ENCODE assay signal across 23 cellular contexts in the genomic region with DNA sequence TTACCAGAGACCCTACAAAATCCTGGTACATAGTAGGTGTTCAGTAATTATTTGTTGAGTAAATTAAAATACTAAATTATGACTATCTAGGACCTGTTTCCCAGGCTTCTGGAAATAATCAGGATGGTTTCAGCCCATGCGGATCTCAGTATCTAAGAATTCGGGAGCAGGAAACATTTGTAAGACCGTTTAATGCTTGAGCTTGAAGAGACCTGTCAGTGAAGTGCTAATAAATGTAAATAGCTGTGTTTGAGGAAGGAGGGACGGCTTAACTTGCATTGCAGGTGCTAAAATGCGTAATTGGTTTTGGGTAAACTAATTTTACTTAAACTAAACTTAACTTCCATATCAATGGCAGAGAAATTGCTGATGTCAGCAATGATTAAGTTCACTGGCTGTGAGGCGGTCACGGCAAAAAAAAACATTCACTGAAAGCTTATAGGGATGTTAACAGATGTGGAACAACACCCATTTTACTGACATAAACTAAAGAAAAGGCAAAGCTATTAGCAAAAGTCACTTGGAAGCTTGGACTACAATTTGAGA. TPM values are rescaled to one million over a fixed set of nuclear protein-coding genes. Genes with fewer than 3 reads are reported as not detected.
DNase-seq lines count a peak whose midpoint lies in the region; ATAC-seq, FAIRE-seq and TF ChIP-seq lines count a peak whose summit lies in the region.
"Had no signal": no experiment of that assay in that cellular context is flagged by ENCODE, and none has a peak within 500 bp of the region (broad histone marks: within the 10 kb centered on the region; RNA-seq: fewer than 3 reads in every experiment).

No MANE protein-coding gene starts in this region.

- no peaks in the 10 kb centered on the region for H3K36me3 Mint-ChIP-seq in T-cell

- POLR2A ChIA-PET in K562 (lab: Yijun Ruan, JAX) (interaction anchor here (0.7 kb wide), 1 partner anchor 69 kb away, joined by 5 read pairs; no protein-coding TSS in a partner anchor), T-cell (lab: Charles Lee) (no interaction called here)

- no peak for TF ChIP-seq RAD21 in K562 (CRISPR knock-in tag; conservative IDR thresholded peaks at IDR 0.05 in 1 of 2, IDR thresholded peaks at IDR 0.05 in 1 of 2)

- H3K9me3 ChIP-seq in K562 (replicated peaks; ENCODE audit: control insufficient read depth, insufficient read depth, low read depth, low read length), result no peaks in the 10 kb centered on the region
- H3K9me3 ChIP-seq in left lung, result no peaks in the 10 kb centered on the region
- no peaks in the 10 kb centered on the region for H3K9me3 ChIP-seq in aorta (ENCODE audit: control insufficient read depth, low read length)
- no peaks in the 10 kb centered on the region for H3K9me3 ChIP-seq in thyroid gland
- H3K9me3 ChIP-seq: ovary had no signal

- H3K4me1 ChIP-seq in K562 (replicated peaks in 1 of 2; ENCODE audit: control insufficient read depth in 2 of 2, insufficient read depth in 2 of 2, low read length in 2 of 2) (peaks cover 0 to 6% of the 10 kb centered on the region in 2 experiments; a peak in 2 of 5 replicates), left lung (no peaks in the 10 kb centered on the region), aorta (ENCODE audit: control insufficient read depth in 1 of 2, insufficient read depth in 2 of 2, low read length in 2 of 2) (peaks cover 2 to 12% of the 10 kb centered on the region in 2 donors), thyroid gland (no peaks in the 10 kb centered on the region)

- H3K27ac ChIP-seq in K562 (ENCODE audit: extremely low read depth, low read depth, low read length) (no peak overlapping the region), left lung (no peak overlapping the region), aorta (ENCODE audit: low read depth in 1 of 2, low read length in 2 of 2) (peak overlapping the region; percentile 72 to 95), thyroid gland (no peak overlapping the region)
- H3K27ac ChIP-seq: epithelial cell of prostate, ovary had no signal

- H3K9me3 Mint-ChIP-seq in T-cell, result no peaks in the 10 kb centered on the region
- H3K9me3 Mint-ChIP-seq: activated naive CD8-positive, alpha-beta T cell treated with anti-CD3 and anti-CD28 coated beads for 36 hours; activated T-helper 1 cell treated with anti-CD3 and anti-CD28 coated beads, Interleukin-12 subunit alpha, Interleukin-12 subunit beta, Interleukin-2, Interleukin-4 antibody, amounts not matched to agents 30 ng/mL and 10 ng/mL and 1 ng/mL, durations not matched to agents 14 hours and 24 hours and 36 hours; CD4-positive, alpha-beta T cell; dendritic cell treated with granulocyte-macrophage colony-stimulating factor and Interleukin-4, amounts not matched to agents 40 ng/mL and 50 ng/mL, for 4 days; HFFc6 had no signal

- BruUV-seq in K562 (replicated peaks; lab: Mats Ljungman, UMichigan), result no TSS peak

- H3K27ac Mint-ChIP-seq in T-cell, result no peak overlapping the region
- H3K27ac Mint-ChIP-seq: activated naive CD8-positive, alpha-beta T cell treated with anti-CD3 and anti-CD28 coated beads for 36 hours; activated T-helper 1 cell treated with anti-CD3 and anti-CD28 coated beads, Interleukin-12 subunit alpha, Interleukin-12 subunit beta, Interleukin-2, Interleukin-4 antibody, amounts not matched to agents 30 ng/mL and 10 ng/mL and 1 ng/mL, durations not matched to agents 14 hours and 24 hours and 36 hours; CD4-positive, alpha-beta T cell; dendritic cell treated with granulocyte-macrophage colony-stimulating factor and Interleukin-4, amounts not matched to agents 40 ng/mL and 50 ng/mL, for 4 days; HFFc6 had no signal

- H3K9ac ChIP-seq in K562 (ENCODE audit: insufficient read depth in 1 of 2, low read depth in 2 of 2, low read length in 2 of 2), result no peak overlapping the region

- no peak overlapping the region for H2AFZ ChIP-seq in K562 (ENCODE audit: low read depth, low read length)

- TF ChIP-seq POLR2A in K562 (conservative IDR thresholded peaks at IDR 0.05) (no peak), thyroid gland (IDR thresholded peaks at IDR 0.05) (no peak)

- peak; percentile 31 for ATAC-seq in left ventricle myocardium superior
- ATAC-seq in Right ventricle myocardium inferior, result no peak
- ATAC-seq in K562, result no peak
- ATAC-seq in left lung, result peak; percentile 76
- no peak for ATAC-seq in aorta (ENCODE audit: low FRiP score)
- ATAC-seq in T-cell (replicated peaks in 1 of 4), result no peak
- ATAC-seq: Panc1 had no signal

- H3K4me3 ChIP-seq in K562 (no peak overlapping the region), left lung (no peak overlapping the region), aorta (ENCODE audit: low read length in 2 of 2) (no peak overlapping the region), thyroid gland (replicated peaks in 1 of 3) (no peak overlapping the region)
- H3K4me3 ChIP-seq: ovary had no signal

- H3K27me3 ChIP-seq in K562 (ENCODE audit: control insufficient read depth in 2 of 2, insufficient read depth in 2 of 2, low read length in 2 of 2) (peaks cover 0 to 4% of the 10 kb centered on the region in 2 experiments; a peak in 2 of 5 replicates), left lung (no peaks in the 10 kb centered on the region), aorta (ENCODE audit: control insufficient read depth in 1 of 2, insufficient read depth in 2 of 2, low read length in 1 of 2) (no peaks in the 10 kb centered on the region), thyroid gland (no peaks in the 10 kb centered on the region)
- H3K27me3 ChIP-seq: ovary had no signal

- intact Hi-C loops in left ventricle myocardium superior (cut with micrococcal nuclease) (no loop called here), Right ventricle myocardium inferior (cut with DNase I) (no loop called here), K562 (cut with micrococcal nuclease) (no loop called here), left lung (cut with DNase I) (no loop called here), aorta (cut with DNase I) (loop anchor here in 1 of 2 donors (5.0 kb wide), 1 partner anchor 38 kb away; no protein-coding TSS in a partner anchor), thyroid gland (cut with DNase I) (no loop called here)

- H3K36me3 ChIP-seq in K562 (ENCODE audit: control insufficient read depth, insufficient read depth, low read length) (no peaks in the 10 kb centered on the region), left lung (no peaks in the 10 kb centered on the region), aorta (ENCODE audit: control insufficient read depth in 1 of 2, insufficient read depth in 2 of 2, low read length in 1 of 2) (no peaks in the 10 kb centered on the region), thyroid gland (no peaks in the 10 kb centered on the region)
- H3K36me3 ChIP-seq: ovary had no signal

- no peaks in the 10 kb centered on the region for H3K79me2 ChIP-seq in K562 (ENCODE audit: control insufficient read depth, insufficient read depth, low read length)

- no peak overlapping the region for H3K4me3 Mint-ChIP-seq in T-cell
- H3K4me3 Mint-ChIP-seq: activated naive CD8-positive, alpha-beta T cell treated with anti-CD3 and anti-CD28 coated beads for 36 hours; activated T-helper 1 cell treated with anti-CD3 and anti-CD28 coated beads, Interleukin-12 subunit alpha, Interleukin-12 subunit beta, Interleukin-2, Interleukin-4 antibody, amounts not matched to agents 30 ng/mL and 10 ng/mL and 1 ng/mL, durations not matched to agents 14 hours and 24 hours and 36 hours; CD4-positive, alpha-beta T cell; dendritic cell treated with granulocyte-macrophage colony-stimulating factor and Interleukin-4, amounts not matched to agents 40 ng/mL and 50 ng/mL, for 4 days; HFFc6 had no signal

- in situ Hi-C loops in K562 (cut with MboI), result no loop called here

- DNase-seq in left ventricle myocardium superior, result no peak
- DNase-seq in Right ventricle myocardium inferior (ENCODE audit: missing footprints), result no peak
- DNase-seq in K562 (ENCODE audit: extremely low read depth in 1 of 4, low spot score in 3 of 4), result no peak
- no peak for DNase-seq in left lung
- DNase-seq in aorta, result no peak
- no peak for DNase-seq in islet precursor cell
- DNase-seq in T-cell, result no peak
- DNase-seq in thyroid gland, result no peak
- DNase-seq: activated CD4-positive, alpha-beta T cell treated with anti-CD3 and anti-CD28 coated beads for 1 hour; activated naive CD8-positive, alpha-beta T cell treated with anti-CD3 and anti-CD28 coated beads for 36 hours; HFFc6; KG1; MV-4-11; NCI-H187 treated with DMSO at 0.1 percent for 48 hours; NCI-H2227 treated with DMSO at 0.1 percent for 48 hours; ovary; stimulated activated CD4-positive, alpha-beta T cell treated with anti-CD3 and anti-CD28 coated beads, Interleukin-4, amount 100 ng/mL, for 1 hour had no signal

- no peak for TF ChIP-seq EP300 in K562 (IDR thresholded peaks at IDR 0.05; ENCODE audit: low read length)

- FAIRE-seq in K562 (lab: Jason Lieb, UNC), result no peak
- FAIRE-seq: GM12891 had no signal

- no peak overlapping the region for H3K4me2 ChIP-seq in K562 (ENCODE audit: insufficient read depth, low read length)

- 20% methylated on average over 6 of the region's 7 CpGs for WGBS in K562 (ENCODE audit: insufficient coverage, low coverage, missing lambda C conversion rate)
- WGBS in aorta, 2 donors, result 45 to 47% methylated on average over 7 of the region's 7 CpGs
- 67 to 73% methylated on average over 7 of the region's 7 CpGs for WGBS in thyroid gland, 2 donors

- CTCF ChIA-PET in K562 (lab: Yijun Ruan, JAX; ENCODE audit: low intra/inter-chr PET ratio), result no interaction called here
- CTCF ChIA-PET in T-cell (lab: Charles Lee), result no interaction called here

- no peaks in the 10 kb centered on the region for H3K9me1 ChIP-seq in K562 (ENCODE audit: control insufficient read depth, insufficient read depth, low read length)

- no peaks in the 10 kb centered on the region for H3K4me1 Mint-ChIP-seq in T-cell
- H3K4me1 Mint-ChIP-seq: activated naive CD8-positive, alpha-beta T cell treated with anti-CD3 and anti-CD28 coated beads for 36 hours had no signal

- no peak for TF ChIP-seq CTCF in K562 (IDR thresholded peaks at IDR 0.05 in 2 of 3, conservative IDR thresholded peaks at IDR 0.05 in 1 of 3; ENCODE audit: insufficient read depth in 2 of 3, low read depth in 1 of 3, low read length in 3 of 3)
- no peak for TF ChIP-seq CTCF in left lung (IDR thresholded peaks at IDR 0.05)
- TF ChIP-seq CTCF in thyroid gland (IDR thresholded peaks at IDR 0.05), result no peak

- H3K27me3 Mint-ChIP-seq in T-cell, result no peaks in the 10 kb centered on the region
- H3K27me3 Mint-ChIP-seq: activated naive CD8-positive, alpha-beta T cell treated with anti-CD3 and anti-CD28 coated beads for 36 hours; CD4-positive, alpha-beta T cell; dendritic cell treated with granulocyte-macrophage colony-stimulating factor and Interleukin-4, amounts not matched to agents 40 ng/mL and 50 ng/mL, for 4 days had no signal

- no peaks in the 10 kb centered on the region for H4K20me1 ChIP-seq in K562 (replicated peaks; ENCODE audit: control insufficient read depth, insufficient read depth, low read length)

RNA-seq across cellular contexts. Expression of a gene that starts 28.6 kb away (rescaled TPM):
- total RNA-seq in left ventricle myocardium superior, result 28.5 TPM
- total RNA-seq in Right ventricle myocardium inferior, result 27.8 TPM
- 6.1 and 12.1 TPM in 2 replicates for total RNA-seq in K562 (2011; cell fraction: chromatin; rRNA removed; ENCODE audit: low replicate concordance)
- total RNA-seq in K562 (2011; cell fraction: nucleolus; rRNA removed), result 1.7 and 2.9 TPM in 2 replicates
- total RNA-seq in K562 (2011; cell fraction: nucleoplasm; rRNA removed), result 4.8 and 13.1 TPM in 2 replicates
- 5.0 and 5.7 TPM in 2 replicates for total RNA-seq in K562 (2014; rRNA removed)
- total RNA-seq in K562 (2014; rRNA removed; fragmentation: Illumina TruSeq; extraction: Trizol), result 9.3 and 9.7 TPM in 2 replicates
- 10.0 and 10.1 TPM in 2 replicates for total RNA-seq in K562 (2015; rRNA removed; fragmentation: Illumina TruSeq; extraction: Trizol)
- 12.9 and 18.2 TPM in 2 replicates for total RNA-seq in K562 (2021)
- 8.4 and 9.7 TPM in 2 replicates for polyA plus RNA-seq in K562 (2011; rRNA removed)
- polyA plus RNA-seq in K562 (2011; cell fraction: cytosol; rRNA removed), result 1.3 and 5.9 TPM in 2 replicates
- 4.4 and 5.9 TPM in 2 replicates for polyA plus RNA-seq in K562 (2011; cell fraction: nucleus; rRNA removed)
- 8.3 and 11.2 TPM in 2 replicates for polyA plus RNA-seq in K562 (2012)
- polyA plus RNA-seq in K562 (2014; fragmentation: Illumina TruSeq; extraction: Trizol), result 18.3 and 20.9 TPM in 2 replicates
- 10 to 100 TPM; 17.6 to 43.7 TPM for polyA plus RNA-seq in K562 (2014; fragmentation: Nextera tagmentation; extraction: Ambion mirVana)
- 7.2 and 10.3 TPM in 2 replicates for polyA plus RNA-seq in K562 (2014; rRNA removed)
- 16.1 and 16.7 TPM in 2 replicates for polyA minus RNA-seq in K562 (2011; rRNA and poly(A)+ RNA removed)
- 9.8 and 12.7 TPM in 2 replicates for polyA minus RNA-seq in K562 (2011; cell fraction: cytosol; rRNA and poly(A)+ RNA removed)
- 3.0 and 5.4 TPM in 2 replicates for polyA minus RNA-seq in K562 (2011; cell fraction: nucleus; rRNA and poly(A)+ RNA removed)
- 10 to 100 TPM; 28.2 to 31.5 TPM for total RNA-seq in left lung
- total RNA-seq in aorta, result 10 to 100 TPM; 74.3 to 89.0 TPM
- 10 to 100 TPM; 24.8 to 25.3 TPM for polyA plus RNA-seq in aorta
- 10 to 100 TPM; 43.4 to 71.5 (median 50.0) TPM for total RNA-seq in T-cell
- total RNA-seq in thyroid gland, result 10 to 100 TPM; 27.9 to 57.5 (median 41.1) TPM

Comparison
In these comparisons a context has a peak if more than half of its experiments do, and no peak if none do; other contexts are left out.
1. ATAC-seq: peak in left ventricle myocardium superior (single experiment) and left lung (single experiment); none in Right ventricle myocardium inferior (single experiment), K562 (single experiment), aorta (single experiment) and T-cell (0 of 4).
2. H3K27ac ChIP-seq: peak in aorta (2 of 2); none in K562 (single experiment), left lung (0 of 2) and thyroid gland (0 of 3).